ENCODE assay signal across 8 cellular contexts in genomic region chr4:39697740-39698423, GRCh38. TPM values are rescaled to one million over a fixed set of nuclear protein-coding genes. Genes with fewer than 3 reads are reported as not detected.
A peak's percentile ranks its signal among the peaks of the same experiment; 100 is the strongest.
DNase-seq lines count a peak whose midpoint lies in the region; TF ChIP-seq lines count a peak whose summit lies in the region.

UBE2K (plus strand) TSS chr4:39698136; CDS start chr4:39698328, 192 bp downstream.

- DNase-seq in HFFc6, result peak; percentile 79
- DNase-seq in NB4 (ENCODE audit: low read depth), result peak; percentile 96
- peak; percentile 81 for DNase-seq in SKM-1 treated with dmso at 0.1 percent for 144 hours (lab: John Stamatoyannopoulos, UW; ENCODE audit: unreplicated experiment)
- peak; percentile 93 for DNase-seq in glutamatergic neuron
- DNase-seq in ovary, result peak; percentile 87 to 94 (median 88)

- no peak; the same call in 1 of the 2 replicates for TF ChIP-seq CTCF in HFFc6 (IDR thresholded peaks at IDR 0.05)
- TF ChIP-seq CTCF in NB4 (IDR thresholded peaks at IDR 0.05; ENCODE audit: low read depth, low read length), result no peak
- no peak for TF ChIP-seq CTCF in glutamatergic neuron (IDR thresholded peaks at IDR 0.05; ENCODE audit: partially characterized antibody, unreplicated experiment)
- TF ChIP-seq CTCF in ovary (IDR thresholded peaks at IDR 0.05), result no peak

- peak; percentile 99 for TF ChIP-seq POLR2A in NB4 (IDR thresholded peaks at IDR 0.05; ENCODE audit: extremely low read depth, insufficient read length)
- peak; percentile 86 for TF ChIP-seq POLR2A in ovary (IDR thresholded peaks at IDR 0.05)

- H3K4me1 ChIP-seq in ovary (ENCODE audit: insufficient read depth), result no peaks in the 10 kb centered on the region
- H3K4me1 ChIP-seq in thymus (ENCODE audit: control insufficient read depth, insufficient read depth, low read length), result peaks cover 6% of the 10 kb centered on the region

- H3K27me3 ChIP-seq in ovary, result no peaks in the 10 kb centered on the region
- H3K27me3 ChIP-seq in thymus (ENCODE audit: control insufficient read depth, insufficient read depth), result no peaks in the 10 kb centered on the region

- H3K4me1 Mint-ChIP-seq in HFFc6 (ENCODE audit: low read depth) (peaks cover 35% of the 10 kb centered on the region), glutamatergic neuron (ENCODE audit: low read depth, unreplicated experiment) (peaks cover 11% of the 10 kb centered on the region)
- peaks cover 42% of the 10 kb centered on the region for H3K4me1 Mint-ChIP-seq in activated naive CD8-positive, alpha-beta T cell (ENCODE audit: low read depth)

- no peaks in the 10 kb centered on the region for H3K36me3 ChIP-seq in ovary
- H3K36me3 ChIP-seq in thymus (ENCODE audit: control insufficient read depth, insufficient read depth), result no peaks in the 10 kb centered on the region

- H3K36me3 Mint-ChIP-seq in HFFc6 (ENCODE audit: low read depth), result peaks cover 15% of the 10 kb centered on the region; the same call in 1 of the 2 replicates
- no peaks in the 10 kb centered on the region for H3K36me3 Mint-ChIP-seq in activated naive CD8-positive, alpha-beta T cell
- H3K36me3 Mint-ChIP-seq in glutamatergic neuron (ENCODE audit: unreplicated experiment), result no peaks in the 10 kb centered on the region

- H3K27ac Mint-ChIP-seq in HFFc6 (peak within 1 kb of the TSS; percentile 91), glutamatergic neuron (ENCODE audit: unreplicated experiment) (peak within 1 kb of the TSS; percentile 98)
- H3K27ac Mint-ChIP-seq in activated naive CD8-positive, alpha-beta T cell, result peak within 1 kb of the TSS; percentile 99

- H3K27ac ChIP-seq in ovary (peak within 1 kb of the TSS; percentile 62 to 87), thymus (ENCODE audit: low read depth) (peak within 1 kb of the TSS; percentile 95)

- H3K9me3 ChIP-seq in ovary (no peaks in the 10 kb centered on the region), thymus (ENCODE audit: control insufficient read depth) (no peaks in the 10 kb centered on the region)

- H3K4me3 Mint-ChIP-seq in HFFc6 (peak within 1 kb of the TSS; percentile 99), glutamatergic neuron (ENCODE audit: unreplicated experiment) (peak within 1 kb of the TSS; percentile 99)
- H3K4me3 Mint-ChIP-seq in activated naive CD8-positive, alpha-beta T cell, result peak within 1 kb of the TSS; percentile 98

- intact Hi-C loops in ovary (cut with DNase I), result loop anchor here in 3 of 4 donors (2.0 to 5.0 kb wide), 2 partner anchors 279 kb away; partner anchors contain the start of gene PDS5A (in 3 of the 3)

- H3K27me3 Mint-ChIP-seq in HFFc6 (ENCODE audit: insufficient read depth) (peaks cover 3% of the 10 kb centered on the region; the same call in 1 of the 2 replicates), glutamatergic neuron (ENCODE audit: unreplicated experiment) (peaks cover 5% of the 10 kb centered on the region)
- no peaks in the 10 kb centered on the region for H3K27me3 Mint-ChIP-seq in activated naive CD8-positive, alpha-beta T cell

- no peak for TF ChIP-seq EP300 in ovary (IDR thresholded peaks at IDR 0.05)

- WGBS in ovary, 3 donors, result 0 to 1% (median 1%) methylated on average over 77 to 84 of the region's 84 CpGs
- under 1% methylated on average over 84 of the region's 84 CpGs for WGBS in thymus

- peak within 1 kb of the TSS; percentile 95 for H3K4me3 ChIP-seq in GM08714 (ENCODE audit: low read length)
- peak within 1 kb of the TSS; percentile 83 for H3K4me3 ChIP-seq in NB4 (ENCODE audit: low read depth, low read length)
- H3K4me3 ChIP-seq in ovary, result peak within 1 kb of the TSS; percentile 90
- H3K4me3 ChIP-seq in thymus (ENCODE audit: low read length), result peak within 1 kb of the TSS; percentile 91

- H3K9me3 Mint-ChIP-seq in HFFc6 (no peaks in the 10 kb centered on the region), glutamatergic neuron (ENCODE audit: unreplicated experiment) (peaks cover 2% of the 10 kb centered on the region)
- H3K9me3 Mint-ChIP-seq in activated naive CD8-positive, alpha-beta T cell (ENCODE audit: low read depth), result no peaks in the 10 kb centered on the region

RNA-seq across cellular contexts. Expression of gene UBE2K, which starts in this region (rescaled TPM):
- 100 to 1,000 TPM in 2 of 6 experiments, 10 to 100 TPM in 4; 84.8 to 104 (median 90.6) TPM for total RNA-seq in HFFc6 (2021; fragmentation: NEBNext Ultra II Directional; extraction: Animal tissue kit (Norgen Biotek cat#: 25700))
- total RNA-seq in glutamatergic neuron (ENCODE audit: unreplicated experiment) (96.7 TPM), ovary (10 to 100 TPM; 17.6 to 63.8 (median 52.2) TPM)
- polyA plus RNA-seq in ovary (10 to 100 TPM; 14.5 to 58.7 TPM), thymus (40.9 TPM)

Comparison
In these comparisons a context has a peak if more than half of its experiments do, and no peak if none do; other contexts are left out.
1. Peak in every context shown above with its lines: DNase-seq, H3K4me3 ChIP-seq and H3K27ac ChIP-seq.